17 cellular contexts compared by ENCODE assay signal in genomic region chr1:198794498-198794897, GRCh38.
DNase-seq lines count a peak whose midpoint lies in the region; ATAC-seq and TF ChIP-seq lines count a peak whose summit lies in the region.
"Had no signal": no experiment of that assay in that cellular context is flagged by ENCODE, and none has a peak within 500 bp of the region (broad histone marks: within the 10 kb centered on the region; RNA-seq: fewer than 3 reads in every experiment).

No MANE protein-coding gene starts in this region.

- TF ChIP-seq CTCF in cardiac fibroblast (IDR thresholded peaks at IDR 0.05; ENCODE audit: low read depth, low read length): no peak

- no peak for ATAC-seq in HG03571 (IDR thresholded peaks at IDR 0.05; ENCODE audit: unreplicated experiment)
- ATAC-seq: right lobe of liver; stimulated activated memory B cell treated with anti-CD40 and anti-IgM and Interleukin-4, amounts not matched to agents 10 μg/mL and 1 μg/mL and 100 μg/mL, for 72 hours had no signal

- DNase-seq in EH (ENCODE audit: low read depth): peak; percentile 76
- DNase-seq in NCI-H226: peak; percentile 62
- peak; percentile 39 to 84 for DNase-seq in cardiac fibroblast (ENCODE audit: low read depth in 2 of 2)
- peak; percentile 12 for DNase-seq in kidney glomerular epithelial cell (lab: John Stamatoyannopoulos, UW)
- no peak for DNase-seq in activated CD8-positive, alpha-beta memory T cell treated with anti-CD3 and anti-CD28 coated beads, Interleukin-2, amount 50 U/mL, for 4 hours
- no peak for DNase-seq in DMS153 (lab: John Stamatoyannopoulos, UW)
- no peak for DNase-seq in mucosa of gallbladder (ENCODE audit: low spot score)
- DNase-seq: activated gamma-delta T cell treated with Interleukin-2 at 50 U/mL for 16 hours, DMS79 treated with DMSO at 0.1 percent for 48 hours, H7, islet precursor cell, NCI-H1694, NCI-H446, right lobe of liver had no signal

- H3K4me3 ChIP-seq in cardiac fibroblast (replicated peaks in 1 of 2; ENCODE audit: low read depth in 2 of 2, low read length in 2 of 2): no peak overlapping the region
- H3K4me3 ChIP-seq: BLaER1 treated with 17β-estradiol and CSF1 and Interleukin-3, amounts not matched to agents 10 nM and 100 nM; right lobe of liver had no signal

Comparison
In these comparisons a context has a peak if more than half of its experiments do, and no peak if none do; other contexts are left out.
1. DNase-seq: peak in EH (single experiment), NCI-H226 (single experiment), cardiac fibroblast (2 of 2) and kidney glomerular epithelial cell (single experiment); none in activated CD8-positive, alpha-beta memory T cell treated with anti-CD3 and anti-CD28 coated beads, Interleukin-2, amount 50 U/mL, for 4 hours (single experiment), DMS153 (single experiment) and mucosa of gallbladder (single experiment).